Comparison of ENCODE assay signal across 9 cellular contexts in genomic region chr7:114206688-114207087, GRCh38.
"Had no signal": no experiment of that assay in that cellular context is flagged by ENCODE, and none has a peak within 500 bp of the region (broad histone marks: within the 10 kb centered on the region; RNA-seq: fewer than 3 reads in every experiment).

No MANE protein-coding gene starts in this region.

- DNase-seq: GM23248, GOT3, H7, HFFc6, KBM-7 had no signal

- H3K36me3 ChIP-seq: HAP-1 had no signal

- FAIRE-seq: HTR-8/SVneo had no signal

- ATAC-seq: HCT116 had no signal

- H2AFZ ChIP-seq: GM23248 had no signal

- H3K9ac ChIP-seq: GM23248, KMS-11 had no signal

- H3K4me2 ChIP-seq: KMS-11 had no signal

- H3K4me3 Mint-ChIP-seq: HFFc6 had no signal

- H3K27ac Mint-ChIP-seq: HFFc6 had no signal

- H3K9me3 ChIP-seq: HAP-1 had no signal

- H3K27ac ChIP-seq: GM23248, KMS-11 had no signal

- H3K4me3 ChIP-seq: GM23248, HAP-1 had no signal
